8 cellular contexts compared by ENCODE assay signal in genomic region chr4:153205757-153206156, GRCh38. TPM values are rescaled to one million over a fixed set of nuclear protein-coding genes. Genes with fewer than 3 reads are reported as not detected.
DNase-seq lines count a peak whose midpoint lies in the region; ATAC-seq, FAIRE-seq and TF ChIP-seq lines count a peak whose summit lies in the region.

No MANE protein-coding gene starts in this region.

- no peak overlapping the region for H3K27ac Mint-ChIP-seq in activated naive CD4-positive, alpha-beta T cell treated with anti-CD3 and anti-CD28 coated beads, Interleukin-2, amount 10 ng/mL, durations not matched to agents 7 days and 5 days
- H3K27ac Mint-ChIP-seq in type B pancreatic cell = peak overlapping the region; percentile 78

- CTCF ChIA-PET in activated naive CD4-positive, alpha-beta T cell treated with anti-CD3 and anti-CD28 coated beads, Interleukin-2, amount 10 ng/mL, durations not matched to agents 7 days and 5 days (lab: Charles Lee) = interaction anchor here (0.9 to 1.2 kb wide), 3 partner anchors 63 to 446 kb away, joined by 3 read pairs; no protein-coding TSS in a partner anchor

- peaks cover 38% of the 10 kb centered on the region for H3K27me3 Mint-ChIP-seq in activated naive CD4-positive, alpha-beta T cell treated with anti-CD3 and anti-CD28 coated beads, Interleukin-2, amount 10 ng/mL, durations not matched to agents 7 days and 5 days
- no peaks in the 10 kb centered on the region for H3K27me3 Mint-ChIP-seq in type B pancreatic cell

- no peak for TF ChIP-seq CTCF in type B pancreatic cell (conservative IDR thresholded peaks at IDR 0.05)
- TF ChIP-seq CTCF in D721Med (IDR thresholded peaks at IDR 0.05; ENCODE audit: insufficient read depth, missing control alignments) = no peak

- ATAC-seq in left colon (peak; percentile 67), GM19395 (IDR thresholded peaks at IDR 0.05; ENCODE audit: unreplicated experiment) (no peak)

- no peaks in the 10 kb centered on the region for H3K36me3 Mint-ChIP-seq in activated naive CD4-positive, alpha-beta T cell treated with anti-CD3 and anti-CD28 coated beads, Interleukin-2, amount 10 ng/mL, durations not matched to agents 7 days and 5 days
- no peaks in the 10 kb centered on the region for H3K36me3 Mint-ChIP-seq in type B pancreatic cell

- H3K4me1 Mint-ChIP-seq in activated naive CD4-positive, alpha-beta T cell treated with anti-CD3 and anti-CD28 coated beads, Interleukin-2, amount 10 ng/mL, durations not matched to agents 7 days and 5 days = peaks cover 26% of the 10 kb centered on the region
- H3K4me1 Mint-ChIP-seq in type B pancreatic cell (ENCODE audit: unreplicated experiment) = peaks cover 31% of the 10 kb centered on the region

- no peaks in the 10 kb centered on the region for H3K9me3 Mint-ChIP-seq in activated naive CD4-positive, alpha-beta T cell treated with anti-CD3 and anti-CD28 coated beads, Interleukin-2, amount 10 ng/mL, durations not matched to agents 7 days and 5 days
- H3K9me3 Mint-ChIP-seq in type B pancreatic cell = no peaks in the 10 kb centered on the region

- intact Hi-C loops in left colon (cut with DNase I, micrococcal nuclease) = loop anchor here in 1 of 2 donors (10.0 kb wide), 1 partner anchor 61 kb away; no protein-coding TSS in a partner anchor

- FAIRE-seq in D721Med (lab: Jason Lieb, UNC) = no peak

- H3K4me3 Mint-ChIP-seq in activated naive CD4-positive, alpha-beta T cell treated with anti-CD3 and anti-CD28 coated beads, Interleukin-2, amount 10 ng/mL, durations not matched to agents 7 days and 5 days = no peak overlapping the region
- peak overlapping the region; percentile 84 for H3K4me3 Mint-ChIP-seq in type B pancreatic cell

- peak; percentile 36 for DNase-seq in activated naive CD4-positive, alpha-beta T cell treated with Interleukin-2 at 50 U/mL for 16 hours
- DNase-seq in activated naive CD4-positive, alpha-beta T cell treated with anti-CD3 and anti-CD28 coated beads, Interleukin-2, amount 10 ng/mL, durations not matched to agents 7 days and 5 days = no peak
- DNase-seq in activated naive CD4-positive, alpha-beta T cell treated with anti-CD3 and anti-CD28 coated beads, Interleukin-2, amount 50 U/mL, for 16 hours = peak; percentile 15
- DNase-seq in left colon (peak; percentile 57 to 76), type B pancreatic cell (ENCODE audit: extremely low spot score, unreplicated experiment) (no peak), D721Med (ENCODE audit: insufficient read length, low spot score) (no peak), cerebellar cortex (ENCODE audit: low spot score) (no peak)

RNA-seq across cellular contexts. Expression of gene TRIM2, which starts 1.5 kb away (rescaled TPM):
- total RNA-seq in left colon = 100 to 1,000 TPM; 123 to 145 TPM
- 83.1 and 105 TPM in 2 replicates for total RNA-seq in type B pancreatic cell (ENCODE audit: low replicate concordance)

Comparison
In these comparisons a context has a peak if more than half of its experiments do, and no peak if none do; other contexts are left out.
1. DNase-seq: peak in activated naive CD4-positive, alpha-beta T cell treated with Interleukin-2 at 50 U/mL for 16 hours (single experiment), activated naive CD4-positive, alpha-beta T cell treated with anti-CD3 and anti-CD28 coated beads, Interleukin-2, amount 50 U/mL, for 16 hours (single experiment) and left colon (2 of 2); none in activated naive CD4-positive, alpha-beta T cell treated with anti-CD3 and anti-CD28 coated beads, Interleukin-2, amount 10 ng/mL, durations not matched to agents 7 days and 5 days (single experiment), type B pancreatic cell (single experiment), D721Med (single experiment) and cerebellar cortex (single experiment).